8 cellular contexts compared by ENCODE assay signal in the genomic region with DNA sequence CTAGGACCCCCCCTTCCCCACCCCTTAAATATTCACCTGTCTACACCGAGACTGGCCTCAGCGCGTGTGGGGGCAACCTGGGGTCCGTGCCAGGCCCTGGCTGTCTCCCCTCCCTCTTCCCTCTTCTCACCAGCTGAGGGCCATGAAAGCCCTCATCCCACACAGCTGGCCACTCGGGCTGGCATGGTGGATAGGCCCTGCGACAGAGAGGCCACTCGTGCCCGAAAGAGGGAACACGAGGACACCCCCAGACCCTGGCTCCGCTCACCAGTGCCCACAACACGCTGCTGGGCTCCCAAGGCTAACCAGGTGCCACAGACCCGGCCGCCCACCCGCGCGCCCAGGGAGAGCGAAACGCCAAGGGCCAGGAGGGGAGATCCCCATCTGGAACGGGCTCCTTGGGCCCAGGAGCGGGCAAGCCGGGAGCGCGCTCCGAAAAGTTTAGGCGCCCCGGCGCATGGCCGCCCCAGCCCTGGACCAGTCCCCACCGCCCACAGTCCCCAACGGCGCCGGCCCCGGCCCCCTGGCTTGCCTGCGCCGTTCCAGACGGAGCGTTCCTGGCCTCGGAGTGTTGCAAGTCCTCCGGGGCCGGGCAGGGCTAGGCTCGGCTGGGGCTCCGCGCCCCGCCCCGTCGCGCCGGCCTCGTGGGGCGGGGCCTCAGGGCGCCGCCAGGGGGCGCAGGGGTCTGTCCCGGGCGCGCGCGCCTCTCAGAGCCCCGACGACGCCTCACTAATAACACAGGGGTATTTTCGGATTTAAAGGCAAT. TPM values are rescaled to one million over a fixed set of nuclear protein-coding genes. Genes with fewer than 3 reads are reported as not detected.
DNase-seq lines count a peak whose midpoint lies in the region; FAIRE-seq and TF ChIP-seq lines count a peak whose summit lies in the region.

A gene with protein sequence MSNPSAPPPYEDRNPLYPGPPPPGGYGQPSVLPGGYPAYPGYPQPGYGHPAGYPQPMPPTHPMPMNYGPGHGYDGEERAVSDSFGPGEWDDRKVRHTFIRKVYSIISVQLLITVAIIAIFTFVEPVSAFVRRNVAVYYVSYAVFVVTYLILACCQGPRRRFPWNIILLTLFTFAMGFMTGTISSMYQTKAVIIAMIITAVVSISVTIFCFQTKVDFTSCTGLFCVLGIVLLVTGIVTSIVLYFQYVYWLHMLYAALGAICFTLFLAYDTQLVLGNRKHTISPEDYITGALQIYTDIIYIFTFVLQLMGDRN (minus strand): TSS at position 570 of the 766 bp plus-strand sequence. CDS start 10,362 bp downstream, outside the sequence.

- no peaks in the 10 kb centered on the region for H3K27me3 ChIP-seq in Loucy (ENCODE audit: insufficient read depth, low read length, poor library complexity, severe bottlenecking)
- H3K27me3 ChIP-seq in liver (ENCODE audit: control insufficient read depth in 4 of 4, insufficient read depth in 4 of 4, low read length in 3 of 4): no peaks in the 10 kb centered on the region

- H3K9me3 Mint-ChIP-seq in dendritic cell treated with granulocyte-macrophage colony-stimulating factor and Interleukin-4, amounts not matched to agents 40 ng/mL and 50 ng/mL, for 4 days: no peaks in the 10 kb centered on the region

- WGBS in liver: 3% methylated on average over 62 of the region's 62 CpGs

- no peaks in the 10 kb centered on the region for H3K79me2 ChIP-seq in Loucy (ENCODE audit: insufficient read depth, low read length)

- H3K4me3 Mint-ChIP-seq in dendritic cell treated with granulocyte-macrophage colony-stimulating factor and Interleukin-4, amounts not matched to agents 40 ng/mL and 50 ng/mL, for 4 days: peak within 1 kb of the TSS; percentile 77

- intact Hi-C loops in dendritic cell treated with granulocyte-macrophage colony-stimulating factor and Interleukin-4, amounts not matched to agents 40 ng/mL and 50 ng/mL, for 4 days (cut with micrococcal nuclease): loop anchor here (2.0 to 5.0 kb wide), 2 partner anchors 75 to 103 kb away; no protein-coding TSS in a partner anchor

- no peak within 1 kb of the TSS; the same call in 1 of the 2 replicates for H2AFZ ChIP-seq in Loucy (ENCODE audit: low read length)

- no peaks in the 10 kb centered on the region for H3K9me2 ChIP-seq in Loucy (replicated peaks; ENCODE audit: low read depth, low read length)

- DNase-seq in H54 (ENCODE audit: insufficient read length, low spot score): peak; percentile 80
- peak; percentile 83 for DNase-seq in activated CD4-positive, alpha-beta T cell treated with anti-CD3 and anti-CD28 coated beads for 48 hours
- peak; percentile 76 for DNase-seq in stimulated activated CD4-positive, alpha-beta T cell treated with anti-CD3 and anti-CD28 coated beads, Interleukin-4, amount 100 ng/mL, for 24 hours
- DNase-seq in NK-92 (lab: John Stamatoyannopoulos, UW; ENCODE audit: unreplicated experiment): no peak

- no peaks in the 10 kb centered on the region for H3F3A ChIP-seq in Loucy (ENCODE audit: low read depth)

- TF ChIP-seq CTCF in Loucy (conservative IDR thresholded peaks at IDR 0.05; ENCODE audit: low read length) (peak; percentile 40; the same call in 1 of the 2 replicates), liver (IDR thresholded peaks at IDR 0.05; ENCODE audit: low read depth, low read length, missing input control) (peak; percentile 92)

- peaks cover 40% of the 10 kb centered on the region for H3K36me3 Mint-ChIP-seq in dendritic cell treated with granulocyte-macrophage colony-stimulating factor and Interleukin-4, amounts not matched to agents 40 ng/mL and 50 ng/mL, for 4 days (ENCODE audit: low read depth)

- H3K4me2 ChIP-seq in Loucy (ENCODE audit: low read depth, low read length, poor library complexity, severe bottlenecking): no peak within 1 kb of the TSS

- H3K9me3 ChIP-seq in Loucy (ENCODE audit: insufficient read depth, low read depth, low read length): no peaks in the 10 kb centered on the region
- no peaks in the 10 kb centered on the region for H3K9me3 ChIP-seq in liver (ENCODE audit: control insufficient read depth in 4 of 4, low read length in 3 of 4)

- peak within 1 kb of the TSS; percentile 98 to 99 for H3K27ac ChIP-seq in liver (ENCODE audit: low read depth in 1 of 2, low read length in 2 of 2)

- peak within 1 kb of the TSS; percentile 99 for H3K27ac Mint-ChIP-seq in dendritic cell treated with granulocyte-macrophage colony-stimulating factor and Interleukin-4, amounts not matched to agents 40 ng/mL and 50 ng/mL, for 4 days

- H3K36me3 ChIP-seq in Loucy (ENCODE audit: insufficient read depth, low read length): no peaks in the 10 kb centered on the region
- no peaks in the 10 kb centered on the region for H3K36me3 ChIP-seq in liver (ENCODE audit: control insufficient read depth in 4 of 4, insufficient read depth in 3 of 4, low read depth in 1 of 4, low read length in 3 of 4)

- H3K27me3 Mint-ChIP-seq in dendritic cell treated with granulocyte-macrophage colony-stimulating factor and Interleukin-4, amounts not matched to agents 40 ng/mL and 50 ng/mL, for 4 days: peaks cover 1% of the 10 kb centered on the region

- peak; percentile 67 for TF ChIP-seq POLR2A in H54 (IDR thresholded peaks at IDR 0.05; ENCODE audit: low read depth, low read length)

- no peak within 1 kb of the TSS for H3K9ac ChIP-seq in Loucy (ENCODE audit: low read depth, low read length, poor library complexity, severe bottlenecking)
- H3K9ac ChIP-seq in liver (ENCODE audit: low read depth in 1 of 2, low read length in 2 of 2): peak within 1 kb of the TSS; percentile 72 to 86

- H3K4me1 ChIP-seq in Loucy (ENCODE audit: insufficient read depth, low read length, poor library complexity, severe bottlenecking) (peaks cover 8% of the 10 kb centered on the region), liver (ENCODE audit: control insufficient read depth in 4 of 4, insufficient read depth in 4 of 4, low read length in 3 of 4) (peaks cover 24 to 55% (median 40%) of the 10 kb centered on the region in 4 donors)

- no peaks in the 10 kb centered on the region for H4K20me1 ChIP-seq in Loucy (ENCODE audit: insufficient read depth, low read length, poor library complexity, severe bottlenecking)

- peaks cover 54% of the 10 kb centered on the region for H3K4me1 Mint-ChIP-seq in dendritic cell treated with granulocyte-macrophage colony-stimulating factor and Interleukin-4, amounts not matched to agents 40 ng/mL and 50 ng/mL, for 4 days (ENCODE audit: low read depth)

- no peak for FAIRE-seq in H54 (lab: Jason Lieb, UNC)

- H3K4me3 ChIP-seq in GM08714 (ENCODE audit: low read length) (peak within 1 kb of the TSS; percentile 70), Loucy (ENCODE audit: low read length, poor library complexity, severe bottlenecking) (no peak within 1 kb of the TSS), liver (ENCODE audit: low read depth in 1 of 3, low read length in 3 of 3) (peak within 1 kb of the TSS; percentile 64 to 89 (median 69))

- peak; percentile 41 to 65 for TF ChIP-seq RAD21 in liver (IDR thresholded peaks at IDR 0.05)

TF ChIP-seq in liver, 16 proteins besides CTCF, POLR2A, EP300 and RAD21:
- no peak for TF ChIP-seq RXRA (IDR thresholded peaks at IDR 0.05)
- TF ChIP-seq, protein P1, sequence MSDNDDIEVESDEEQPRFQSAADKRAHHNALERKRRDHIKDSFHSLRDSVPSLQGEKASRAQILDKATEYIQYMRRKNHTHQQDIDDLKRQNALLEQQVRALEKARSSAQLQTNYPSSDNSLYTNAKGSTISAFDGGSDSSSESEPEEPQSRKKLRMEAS (IDR thresholded peaks at IDR 0.05): no peak
- TF ChIP-seq NR2F2 (IDR thresholded peaks at IDR 0.05): no peak
- TF ChIP-seq, protein P2, sequence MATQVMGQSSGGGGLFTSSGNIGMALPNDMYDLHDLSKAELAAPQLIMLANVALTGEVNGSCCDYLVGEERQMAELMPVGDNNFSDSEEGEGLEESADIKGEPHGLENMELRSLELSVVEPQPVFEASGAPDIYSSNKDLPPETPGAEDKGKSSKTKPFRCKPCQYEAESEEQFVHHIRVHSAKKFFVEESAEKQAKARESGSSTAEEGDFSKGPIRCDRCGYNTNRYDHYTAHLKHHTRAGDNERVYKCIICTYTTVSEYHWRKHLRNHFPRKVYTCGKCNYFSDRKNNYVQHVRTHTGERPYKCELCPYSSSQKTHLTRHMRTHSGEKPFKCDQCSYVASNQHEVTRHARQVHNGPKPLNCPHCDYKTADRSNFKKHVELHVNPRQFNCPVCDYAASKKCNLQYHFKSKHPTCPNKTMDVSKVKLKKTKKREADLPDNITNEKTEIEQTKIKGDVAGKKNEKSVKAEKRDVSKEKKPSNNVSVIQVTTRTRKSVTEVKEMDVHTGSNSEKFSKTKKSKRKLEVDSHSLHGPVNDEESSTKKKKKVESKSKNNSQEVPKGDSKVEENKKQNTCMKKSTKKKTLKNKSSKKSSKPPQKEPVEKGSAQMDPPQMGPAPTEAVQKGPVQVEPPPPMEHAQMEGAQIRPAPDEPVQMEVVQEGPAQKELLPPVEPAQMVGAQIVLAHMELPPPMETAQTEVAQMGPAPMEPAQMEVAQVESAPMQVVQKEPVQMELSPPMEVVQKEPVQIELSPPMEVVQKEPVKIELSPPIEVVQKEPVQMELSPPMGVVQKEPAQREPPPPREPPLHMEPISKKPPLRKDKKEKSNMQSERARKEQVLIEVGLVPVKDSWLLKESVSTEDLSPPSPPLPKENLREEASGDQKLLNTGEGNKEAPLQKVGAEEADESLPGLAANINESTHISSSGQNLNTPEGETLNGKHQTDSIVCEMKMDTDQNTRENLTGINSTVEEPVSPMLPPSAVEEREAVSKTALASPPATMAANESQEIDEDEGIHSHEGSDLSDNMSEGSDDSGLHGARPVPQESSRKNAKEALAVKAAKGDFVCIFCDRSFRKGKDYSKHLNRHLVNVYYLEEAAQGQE (IDR thresholded peaks at IDR 0.05): peak; percentile 24
- TF ChIP-seq, protein P3, sequence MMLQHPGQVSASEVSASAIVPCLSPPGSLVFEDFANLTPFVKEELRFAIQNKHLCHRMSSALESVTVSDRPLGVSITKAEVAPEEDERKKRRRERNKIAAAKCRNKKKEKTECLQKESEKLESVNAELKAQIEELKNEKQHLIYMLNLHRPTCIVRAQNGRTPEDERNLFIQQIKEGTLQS (IDR thresholded peaks at IDR 0.05): no peak
- TF ChIP-seq JUND (IDR thresholded peaks at IDR 0.05): no peak
- TF ChIP-seq FOXA1 (IDR thresholded peaks at IDR 0.05): no peak
- peak; percentile 5 for TF ChIP-seq TAF1 (conservative IDR thresholded peaks at IDR 0.05)

RNA-seq across cellular contexts. Expression of the gene that starts here (rescaled TPM):
- 100 to 1,000 TPM; 122 to 133 TPM for total RNA-seq in liver
- 100 to 1,000 TPM in 1 of 2 donors, 10 to 100 TPM in 1; 61.8 to 106 TPM for polyA plus RNA-seq in liver
